1 cellular context compared by ENCODE assay signal in the genomic region with DNA sequence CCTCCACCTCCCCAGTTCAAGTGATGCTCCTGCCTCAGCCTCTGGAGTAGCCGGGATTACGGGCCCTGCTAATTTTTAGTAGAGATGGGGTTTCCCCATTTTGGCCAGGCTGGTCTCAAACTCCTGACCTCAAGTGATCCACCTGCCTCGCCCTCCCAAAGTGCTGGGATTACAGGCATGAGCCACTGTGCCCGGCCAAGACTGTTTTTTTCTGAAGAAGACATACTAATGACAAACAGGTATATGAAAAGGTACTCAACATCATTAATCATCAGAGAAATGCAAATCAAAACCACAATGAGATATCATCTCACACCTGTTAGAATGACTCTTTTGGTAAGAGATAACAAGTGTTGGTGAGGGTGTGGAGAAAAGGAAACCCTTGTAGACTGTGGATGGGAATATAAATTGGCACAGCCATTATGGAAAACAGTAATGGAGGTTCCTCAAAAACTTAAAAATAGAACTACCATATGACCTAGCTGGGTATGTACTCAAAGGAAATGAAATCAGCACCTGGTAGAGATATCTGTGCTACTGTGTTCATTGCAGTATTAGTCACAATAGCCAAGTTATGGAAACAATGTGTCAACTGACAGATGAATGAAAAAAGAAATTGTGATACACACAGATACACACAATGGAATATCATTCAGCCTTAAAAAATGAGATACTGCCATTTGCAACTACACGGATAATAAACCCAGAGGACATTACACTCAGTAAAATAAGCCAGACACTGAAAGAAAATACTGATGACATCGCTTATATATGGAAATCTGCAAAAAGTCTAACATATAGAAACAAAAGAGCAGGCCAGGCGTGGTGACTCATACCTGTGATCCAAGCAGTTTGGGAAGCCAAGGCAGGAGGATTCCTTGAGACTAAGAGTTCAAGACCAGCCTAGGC.
TF ChIP-seq lines count a peak whose summit lies in the region.

No MANE protein-coding gene starts in this region.

TF ChIP-seq in GM12878, 131 proteins besides CTCF, POLR2A, EP300 and RAD21 (continued from another document and continues in another):
- TF ChIP-seq, protein P1, sequence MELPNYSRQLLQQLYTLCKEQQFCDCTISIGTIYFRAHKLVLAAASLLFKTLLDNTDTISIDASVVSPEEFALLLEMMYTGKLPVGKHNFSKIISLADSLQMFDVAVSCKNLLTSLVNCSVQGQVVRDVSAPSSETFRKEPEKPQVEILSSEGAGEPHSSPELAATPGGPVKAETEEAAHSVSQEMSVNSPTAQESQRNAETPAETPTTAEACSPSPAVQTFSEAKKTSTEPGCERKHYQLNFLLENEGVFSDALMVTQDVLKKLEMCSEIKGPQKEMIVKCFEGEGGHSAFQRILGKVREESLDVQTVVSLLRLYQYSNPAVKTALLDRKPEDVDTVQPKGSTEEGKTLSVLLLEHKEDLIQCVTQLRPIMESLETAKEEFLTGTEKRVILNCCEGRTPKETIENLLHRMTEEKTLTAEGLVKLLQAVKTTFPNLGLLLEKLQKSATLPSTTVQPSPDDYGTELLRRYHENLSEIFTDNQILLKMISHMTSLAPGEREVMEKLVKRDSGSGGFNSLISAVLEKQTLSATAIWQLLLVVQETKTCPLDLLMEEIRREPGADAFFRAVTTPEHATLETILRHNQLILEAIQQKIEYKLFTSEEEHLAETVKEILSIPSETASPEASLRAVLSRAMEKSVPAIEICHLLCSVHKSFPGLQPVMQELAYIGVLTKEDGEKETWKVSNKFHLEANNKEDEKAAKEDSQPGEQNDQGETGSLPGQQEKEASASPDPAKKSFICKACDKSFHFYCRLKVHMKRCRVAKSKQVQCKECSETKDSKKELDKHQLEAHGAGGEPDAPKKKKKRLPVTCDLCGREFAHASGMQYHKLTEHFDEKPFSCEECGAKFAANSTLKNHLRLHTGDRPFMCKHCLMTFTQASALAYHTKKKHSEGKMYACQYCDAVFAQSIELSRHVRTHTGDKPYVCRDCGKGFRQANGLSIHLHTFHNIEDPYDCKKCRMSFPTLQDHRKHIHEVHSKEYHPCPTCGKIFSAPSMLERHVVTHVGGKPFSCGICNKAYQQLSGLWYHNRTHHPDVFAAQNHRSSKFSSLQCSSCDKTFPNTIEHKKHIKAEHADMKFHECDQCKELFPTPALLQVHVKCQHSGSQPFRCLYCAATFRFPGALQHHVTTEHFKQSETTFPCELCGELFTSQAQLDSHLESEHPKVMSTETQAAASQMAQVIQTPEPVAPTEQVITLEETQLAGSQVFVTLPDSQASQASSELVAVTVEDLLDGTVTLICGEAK (IDR thresholded peaks at IDR 0.05; ENCODE audit: borderline replicate concordance) = no peak
- TF ChIP-seq, protein P2, sequence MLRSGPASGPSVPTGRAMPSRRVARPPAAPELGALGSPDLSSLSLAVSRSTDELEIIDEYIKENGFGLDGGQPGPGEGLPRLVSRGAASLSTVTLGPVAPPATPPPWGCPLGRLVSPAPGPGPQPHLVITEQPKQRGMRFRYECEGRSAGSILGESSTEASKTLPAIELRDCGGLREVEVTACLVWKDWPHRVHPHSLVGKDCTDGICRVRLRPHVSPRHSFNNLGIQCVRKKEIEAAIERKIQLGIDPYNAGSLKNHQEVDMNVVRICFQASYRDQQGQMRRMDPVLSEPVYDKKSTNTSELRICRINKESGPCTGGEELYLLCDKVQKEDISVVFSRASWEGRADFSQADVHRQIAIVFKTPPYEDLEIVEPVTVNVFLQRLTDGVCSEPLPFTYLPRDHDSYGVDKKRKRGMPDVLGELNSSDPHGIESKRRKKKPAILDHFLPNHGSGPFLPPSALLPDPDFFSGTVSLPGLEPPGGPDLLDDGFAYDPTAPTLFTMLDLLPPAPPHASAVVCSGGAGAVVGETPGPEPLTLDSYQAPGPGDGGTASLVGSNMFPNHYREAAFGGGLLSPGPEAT (IDR thresholded peaks at IDR 0.05; ENCODE audit: low read depth) = 0 out of 2 replicates have a peak, but pooled peaks have one; percentile 33
- TF ChIP-seq CHD2 (IDR thresholded peaks at IDR 0.05; ENCODE audit: borderline replicate concordance, low read depth, low read length) = no peak
- no peak for TF ChIP-seq GABPA (IDR thresholded peaks at IDR 0.05; ENCODE audit: low read depth)
- TF ChIP-seq, protein P3, sequence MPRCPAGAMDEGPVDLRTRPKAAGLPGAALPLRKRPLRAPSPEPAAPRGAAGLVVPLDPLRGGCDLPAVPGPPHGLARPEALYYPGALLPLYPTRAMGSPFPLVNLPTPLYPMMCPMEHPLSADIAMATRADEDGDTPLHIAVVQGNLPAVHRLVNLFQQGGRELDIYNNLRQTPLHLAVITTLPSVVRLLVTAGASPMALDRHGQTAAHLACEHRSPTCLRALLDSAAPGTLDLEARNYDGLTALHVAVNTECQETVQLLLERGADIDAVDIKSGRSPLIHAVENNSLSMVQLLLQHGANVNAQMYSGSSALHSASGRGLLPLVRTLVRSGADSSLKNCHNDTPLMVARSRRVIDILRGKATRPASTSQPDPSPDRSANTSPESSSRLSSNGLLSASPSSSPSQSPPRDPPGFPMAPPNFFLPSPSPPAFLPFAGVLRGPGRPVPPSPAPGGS (IDR thresholded peaks at IDR 0.05; ENCODE audit: borderline replicate concordance, insufficient read depth, low read depth, low read length, poor library complexity, severe bottlenecking) = no peak
- TF ChIP-seq STAT1 (conservative IDR thresholded peaks at IDR 0.05) = no peak
- TF ChIP-seq RAD51 (IDR thresholded peaks at IDR 0.05) = no peak
- no peak for TF ChIP-seq SIN3A (IDR thresholded peaks at IDR 0.05; ENCODE audit: low read depth, low read length)
- TF ChIP-seq, protein P4, sequence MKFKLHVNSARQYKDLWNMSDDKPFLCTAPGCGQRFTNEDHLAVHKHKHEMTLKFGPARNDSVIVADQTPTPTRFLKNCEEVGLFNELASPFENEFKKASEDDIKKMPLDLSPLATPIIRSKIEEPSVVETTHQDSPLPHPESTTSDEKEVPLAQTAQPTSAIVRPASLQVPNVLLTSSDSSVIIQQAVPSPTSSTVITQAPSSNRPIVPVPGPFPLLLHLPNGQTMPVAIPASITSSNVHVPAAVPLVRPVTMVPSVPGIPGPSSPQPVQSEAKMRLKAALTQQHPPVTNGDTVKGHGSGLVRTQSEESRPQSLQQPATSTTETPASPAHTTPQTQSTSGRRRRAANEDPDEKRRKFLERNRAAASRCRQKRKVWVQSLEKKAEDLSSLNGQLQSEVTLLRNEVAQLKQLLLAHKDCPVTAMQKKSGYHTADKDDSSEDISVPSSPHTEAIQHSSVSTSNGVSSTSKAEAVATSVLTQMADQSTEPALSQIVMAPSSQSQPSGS (IDR thresholded peaks at IDR 0.05; ENCODE audit: low read length) = peak; percentile 48
- TF ChIP-seq ESRRA (IDR thresholded peaks at IDR 0.05; ENCODE audit: low read length) = no peak
- TF ChIP-seq ZSCAN29 (IDR thresholded peaks at IDR 0.05) = no peak
- no peak for TF ChIP-seq SREBF2 (IDR thresholded peaks at IDR 0.05; ENCODE audit: low read length)
- no peak for TF ChIP-seq ZNF384 (IDR thresholded peaks at IDR 0.05; ENCODE audit: borderline replicate concordance, low read depth, low read length)
- TF ChIP-seq, protein P5, sequence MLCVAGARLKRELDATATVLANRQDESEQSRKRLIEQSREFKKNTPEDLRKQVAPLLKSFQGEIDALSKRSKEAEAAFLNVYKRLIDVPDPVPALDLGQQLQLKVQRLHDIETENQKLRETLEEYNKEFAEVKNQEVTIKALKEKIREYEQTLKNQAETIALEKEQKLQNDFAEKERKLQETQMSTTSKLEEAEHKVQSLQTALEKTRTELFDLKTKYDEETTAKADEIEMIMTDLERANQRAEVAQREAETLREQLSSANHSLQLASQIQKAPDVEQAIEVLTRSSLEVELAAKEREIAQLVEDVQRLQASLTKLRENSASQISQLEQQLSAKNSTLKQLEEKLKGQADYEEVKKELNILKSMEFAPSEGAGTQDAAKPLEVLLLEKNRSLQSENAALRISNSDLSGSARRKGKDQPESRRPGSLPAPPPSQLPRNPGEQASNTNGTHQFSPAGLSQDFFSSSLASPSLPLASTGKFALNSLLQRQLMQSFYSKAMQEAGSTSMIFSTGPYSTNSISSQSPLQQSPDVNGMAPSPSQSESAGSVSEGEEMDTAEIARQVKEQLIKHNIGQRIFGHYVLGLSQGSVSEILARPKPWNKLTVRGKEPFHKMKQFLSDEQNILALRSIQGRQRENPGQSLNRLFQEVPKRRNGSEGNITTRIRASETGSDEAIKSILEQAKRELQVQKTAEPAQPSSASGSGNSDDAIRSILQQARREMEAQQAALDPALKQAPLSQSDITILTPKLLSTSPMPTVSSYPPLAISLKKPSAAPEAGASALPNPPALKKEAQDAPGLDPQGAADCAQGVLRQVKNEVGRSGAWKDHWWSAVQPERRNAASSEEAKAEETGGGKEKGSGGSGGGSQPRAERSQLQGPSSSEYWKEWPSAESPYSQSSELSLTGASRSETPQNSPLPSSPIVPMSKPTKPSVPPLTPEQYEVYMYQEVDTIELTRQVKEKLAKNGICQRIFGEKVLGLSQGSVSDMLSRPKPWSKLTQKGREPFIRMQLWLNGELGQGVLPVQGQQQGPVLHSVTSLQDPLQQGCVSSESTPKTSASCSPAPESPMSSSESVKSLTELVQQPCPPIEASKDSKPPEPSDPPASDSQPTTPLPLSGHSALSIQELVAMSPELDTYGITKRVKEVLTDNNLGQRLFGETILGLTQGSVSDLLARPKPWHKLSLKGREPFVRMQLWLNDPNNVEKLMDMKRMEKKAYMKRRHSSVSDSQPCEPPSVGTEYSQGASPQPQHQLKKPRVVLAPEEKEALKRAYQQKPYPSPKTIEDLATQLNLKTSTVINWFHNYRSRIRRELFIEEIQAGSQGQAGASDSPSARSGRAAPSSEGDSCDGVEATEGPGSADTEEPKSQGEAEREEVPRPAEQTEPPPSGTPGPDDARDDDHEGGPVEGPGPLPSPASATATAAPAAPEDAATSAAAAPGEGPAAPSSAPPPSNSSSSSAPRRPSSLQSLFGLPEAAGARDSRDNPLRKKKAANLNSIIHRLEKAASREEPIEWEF (IDR thresholded peaks at IDR 0.05; ENCODE audit: insufficient replicate concordance, low read depth, low read length) = no peak
- no peak for TF ChIP-seq MYB (IDR thresholded peaks at IDR 0.05; ENCODE audit: borderline replicate concordance, low read depth, low read length)
- no peak for TF ChIP-seq TBL1XR1 (IDR thresholded peaks at IDR 0.05; ENCODE audit: low read depth, low read length)
- TF ChIP-seq, protein P6, sequence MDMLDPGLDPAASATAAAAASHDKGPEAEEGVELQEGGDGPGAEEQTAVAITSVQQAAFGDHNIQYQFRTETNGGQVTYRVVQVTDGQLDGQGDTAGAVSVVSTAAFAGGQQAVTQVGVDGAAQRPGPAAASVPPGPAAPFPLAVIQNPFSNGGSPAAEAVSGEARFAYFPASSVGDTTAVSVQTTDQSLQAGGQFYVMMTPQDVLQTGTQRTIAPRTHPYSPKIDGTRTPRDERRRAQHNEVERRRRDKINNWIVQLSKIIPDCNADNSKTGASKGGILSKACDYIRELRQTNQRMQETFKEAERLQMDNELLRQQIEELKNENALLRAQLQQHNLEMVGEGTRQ (IDR thresholded peaks at IDR 0.05; ENCODE audit: borderline replicate concordance, low read depth, low read length) = no peak
- TF ChIP-seq CHD4 (IDR thresholded peaks at IDR 0.05) = no peak
- TF ChIP-seq KDM1A (IDR thresholded peaks at IDR 0.05; ENCODE audit: borderline replicate concordance) = no peak
- TF ChIP-seq NR2C1 (IDR thresholded peaks at IDR 0.05) = no peak
- no peak for TF ChIP-seq BRCA1 (IDR thresholded peaks at IDR 0.05; ENCODE audit: low read depth, low read length)
- TF ChIP-seq GATAD2B (conservative IDR thresholded peaks at IDR 0.05; ENCODE audit: low read depth) = no peak
- TF ChIP-seq TAF1 (IDR thresholded peaks at IDR 0.05; ENCODE audit: borderline replicate concordance, low read depth, low read length) = no peak
- no peak for TF ChIP-seq IRF4 (IDR thresholded peaks at IDR 0.05; ENCODE audit: low read depth, low read length)
- TF ChIP-seq, protein P7, sequence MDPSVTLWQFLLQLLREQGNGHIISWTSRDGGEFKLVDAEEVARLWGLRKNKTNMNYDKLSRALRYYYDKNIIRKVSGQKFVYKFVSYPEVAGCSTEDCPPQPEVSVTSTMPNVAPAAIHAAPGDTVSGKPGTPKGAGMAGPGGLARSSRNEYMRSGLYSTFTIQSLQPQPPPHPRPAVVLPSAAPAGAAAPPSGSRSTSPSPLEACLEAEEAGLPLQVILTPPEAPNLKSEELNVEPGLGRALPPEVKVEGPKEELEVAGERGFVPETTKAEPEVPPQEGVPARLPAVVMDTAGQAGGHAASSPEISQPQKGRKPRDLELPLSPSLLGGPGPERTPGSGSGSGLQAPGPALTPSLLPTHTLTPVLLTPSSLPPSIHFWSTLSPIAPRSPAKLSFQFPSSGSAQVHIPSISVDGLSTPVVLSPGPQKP (IDR thresholded peaks at IDR 0.05; ENCODE audit: low read depth, low read length) = no peak
- TF ChIP-seq SUZ12 (IDR thresholded peaks at IDR 0.05; ENCODE audit: unreplicated experiment) = no peak
- no peak for TF ChIP-seq YBX1 (IDR thresholded peaks at IDR 0.05)
- TF ChIP-seq, protein P8, sequence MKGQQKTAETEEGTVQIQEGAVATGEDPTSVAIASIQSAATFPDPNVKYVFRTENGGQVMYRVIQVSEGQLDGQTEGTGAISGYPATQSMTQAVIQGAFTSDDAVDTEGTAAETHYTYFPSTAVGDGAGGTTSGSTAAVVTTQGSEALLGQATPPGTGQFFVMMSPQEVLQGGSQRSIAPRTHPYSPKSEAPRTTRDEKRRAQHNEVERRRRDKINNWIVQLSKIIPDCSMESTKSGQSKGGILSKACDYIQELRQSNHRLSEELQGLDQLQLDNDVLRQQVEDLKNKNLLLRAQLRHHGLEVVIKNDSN (IDR thresholded peaks at IDR 0.05; ENCODE audit: borderline replicate concordance, extremely low read length, insufficient read depth, low read depth, low read length) = no peak
- no peak for TF ChIP-seq BHLHE40 (IDR thresholded peaks at IDR 0.05; ENCODE audit: borderline replicate concordance in 1 of 2, low read depth in 2 of 2, low read length in 1 of 2)
- no peak for TF ChIP-seq NFXL1 (IDR thresholded peaks at IDR 0.05; ENCODE audit: borderline replicate concordance)
- no peak for TF ChIP-seq CREB1 (IDR thresholded peaks at IDR 0.05; ENCODE audit: low read depth)
- TF ChIP-seq ZBED1 (IDR thresholded peaks at IDR 0.05; ENCODE audit: borderline replicate concordance) = no peak
- TF ChIP-seq RUNX3 (IDR thresholded peaks at IDR 0.05; ENCODE audit: low read length) = peak; percentile 59; the same call in 1 of the 2 replicates
